ENCODE assay signal across 8 cellular contexts in genomic region chr21:34229361-34229760, GRCh38.
"Had no signal": no experiment of that assay in that cellular context is flagged by ENCODE, and none has a peak within 500 bp of the region (broad histone marks: within the 10 kb centered on the region; RNA-seq: fewer than 3 reads in every experiment).

No MANE protein-coding gene starts in this region.

- DNase-seq: H9, HCEC 1CT, KBM-7 had no signal

- FAIRE-seq: H1, H54, HepG2 had no signal

- H3K27ac ChIP-seq: HL-60 had no signal

- H2AFZ ChIP-seq: GM23338 had no signal

- ATAC-seq: GM23338, HepG2 had no signal

- H3K4me2 ChIP-seq: GM23338 had no signal

- H3K4me3 ChIP-seq: GM23338 had no signal
